ENCODE assay signal across 11 cellular contexts in genomic region chr10:23171232-23171876, GRCh38. TPM values are rescaled to one million over a fixed set of nuclear protein-coding genes. Genes with fewer than 3 reads are reported as not detected.
A peak's percentile ranks its signal among the peaks of the same experiment; 100 is the strongest.
DNase-seq lines count a peak whose midpoint lies in the region; ATAC-seq and TF ChIP-seq lines count a peak whose summit lies in the region.
"Had no signal": no experiment of that assay in that cellular context is flagged by ENCODE, and none has a peak within 500 bp of the region (broad histone marks: within the 10 kb centered on the region; RNA-seq: fewer than 3 reads in every experiment).

No MANE protein-coding gene starts in this region.

- no peak for ATAC-seq in naive thymus-derived CD8-positive, alpha-beta T cell

- H3K9me3 Mint-ChIP-seq in activated CD4-positive, alpha-beta memory T cell treated with anti-CD3 and anti-CD28 coated beads for 36 hours, result no peaks in the 10 kb centered on the region
- peaks cover 0 to 5% (median 0%) of the 10 kb centered on the region in 9 donors for H3K9me3 Mint-ChIP-seq in naive thymus-derived CD8-positive, alpha-beta T cell
- no peaks in the 10 kb centered on the region for H3K9me3 Mint-ChIP-seq in activated T-helper 2 cell treated with anti-CD3 and anti-CD28 coated beads, Interferon-gamma antibody, Interleukin-2, Interleukin-4, amounts not matched to agents 10 μg/mL and 5 μg/mL and 100 μg/mL, durations not matched to agents 14 hours and 24 hours and 36 hours

- H3K9me3 ChIP-seq in GM23248 (ENCODE audit: low read depth) (no peaks in the 10 kb centered on the region), SJCRH30 (replicated peaks) (no peaks in the 10 kb centered on the region; the same call in 1 of the 2 replicates), fibroblast of lung (ENCODE audit: control insufficient read depth, insufficient read depth, low read depth, low read length) (no peaks in the 10 kb centered on the region), osteoblast (ENCODE audit: low read depth, low read length) (no peaks in the 10 kb centered on the region)

- in situ Hi-C loops in GM23248 (cut with MboI), result no loop called here

- H2AFZ ChIP-seq in GM23248 (no peak overlapping the region), fibroblast of lung (ENCODE audit: low read length) (no peak overlapping the region), osteoblast (ENCODE audit: low read length) (no peak overlapping the region)

- H3K4me2 ChIP-seq in GM23248 (ENCODE audit: unreplicated experiment), result no peak overlapping the region
- no peak overlapping the region for H3K4me2 ChIP-seq in fibroblast of lung (ENCODE audit: extremely low read depth, insufficient read depth, low read length)
- H3K4me2 ChIP-seq in osteoblast (ENCODE audit: insufficient read depth, low read length), result no peak overlapping the region

- H3K36me3 Mint-ChIP-seq in activated CD4-positive, alpha-beta memory T cell treated with anti-CD3 and anti-CD28 coated beads for 36 hours, result no peaks in the 10 kb centered on the region
- peaks cover 0 to 7% (median 0%) of the 10 kb centered on the region in 3 donors for H3K36me3 Mint-ChIP-seq in naive thymus-derived CD8-positive, alpha-beta T cell
- no peaks in the 10 kb centered on the region for H3K36me3 Mint-ChIP-seq in activated T-helper 2 cell treated with anti-CD3 and anti-CD28 coated beads, Interferon-gamma antibody, Interleukin-2, Interleukin-4, amounts not matched to agents 10 μg/mL and 5 μg/mL and 100 μg/mL, durations not matched to agents 14 hours and 24 hours and 36 hours (ENCODE audit: low read depth)

- no peaks in the 10 kb centered on the region for H3K9me2 ChIP-seq in GM23248 (ENCODE audit: insufficient read depth)

- H3K4me1 Mint-ChIP-seq in activated CD4-positive, alpha-beta memory T cell treated with anti-CD3 and anti-CD28 coated beads for 36 hours (ENCODE audit: low read depth), result peaks cover 4% of the 10 kb centered on the region
- H3K4me1 Mint-ChIP-seq in naive thymus-derived CD8-positive, alpha-beta T cell, result peaks cover 3 to 15% (median 10%) of the 10 kb centered on the region in 4 donors
- H3K4me1 Mint-ChIP-seq in activated T-helper 2 cell treated with anti-CD3 and anti-CD28 coated beads, Interferon-gamma antibody, Interleukin-2, Interleukin-4, amounts not matched to agents 10 μg/mL and 5 μg/mL and 100 μg/mL, durations not matched to agents 14 hours and 24 hours and 36 hours (ENCODE audit: low read depth), result no peaks in the 10 kb centered on the region

- no peak overlapping the region for H3K4me3 ChIP-seq in GM23248
- H3K4me3 ChIP-seq in SJCRH30, result no peak overlapping the region
- no peak overlapping the region for H3K4me3 ChIP-seq in fibroblast of lung (replicated peaks in 1 of 4; ENCODE audit: control extremely low read depth in 1 of 4, insufficient read depth in 1 of 4, low read depth in 3 of 4, low read length in 4 of 4)
- no peak overlapping the region for H3K4me3 ChIP-seq in osteoblast (ENCODE audit: insufficient read depth, low read length)

- H3K27me3 Mint-ChIP-seq in activated CD4-positive, alpha-beta memory T cell treated with anti-CD3 and anti-CD28 coated beads for 36 hours, result peaks cover 54% of the 10 kb centered on the region
- peaks cover 42 to 72% (median 49%) of the 10 kb centered on the region in 5 donors for H3K27me3 Mint-ChIP-seq in naive thymus-derived CD8-positive, alpha-beta T cell
- peaks cover 55% of the 10 kb centered on the region for H3K27me3 Mint-ChIP-seq in activated T-helper 2 cell treated with anti-CD3 and anti-CD28 coated beads, Interferon-gamma antibody, Interleukin-2, Interleukin-4, amounts not matched to agents 10 μg/mL and 5 μg/mL and 100 μg/mL, durations not matched to agents 14 hours and 24 hours and 36 hours (ENCODE audit: low read depth)

- H4K20me1 ChIP-seq in GM23248 (ENCODE audit: insufficient read depth) (no peaks in the 10 kb centered on the region), fibroblast of lung (ENCODE audit: control insufficient read depth, extremely low read depth, insufficient read depth, low read length) (no peaks in the 10 kb centered on the region), osteoblast (ENCODE audit: insufficient read depth, low read length) (no peaks in the 10 kb centered on the region)

- H3K9ac ChIP-seq in GM23248, result no peak overlapping the region
- H3K9ac ChIP-seq in fibroblast of lung (ENCODE audit: insufficient read depth, low read length), result no peak overlapping the region

- 20 to 22% methylated on average over 26 of the region's 26 CpGs for WGBS in GM23248 (ENCODE audit: low coverage in 1 of 2, low lambda C conversion rate in 2 of 2, missing lambda C conversion rate in 2 of 2), 2 experiments

- no peak overlapping the region for H3K27ac Mint-ChIP-seq in activated CD4-positive, alpha-beta memory T cell treated with anti-CD3 and anti-CD28 coated beads for 36 hours
- no peak overlapping the region for H3K27ac Mint-ChIP-seq in naive thymus-derived CD8-positive, alpha-beta T cell
- H3K27ac Mint-ChIP-seq in activated T-helper 2 cell treated with anti-CD3 and anti-CD28 coated beads, Interferon-gamma antibody, Interleukin-2, Interleukin-4, amounts not matched to agents 10 μg/mL and 5 μg/mL and 100 μg/mL, durations not matched to agents 14 hours and 24 hours and 36 hours, result no peak overlapping the region

- CTCF ChIA-PET in activated CD4-positive, alpha-beta memory T cell treated with anti-CD3 and anti-CD28 coated beads for 36 hours (lab: Charles Lee), result no interaction called here

- H3K36me3 ChIP-seq in GM23248 (ENCODE audit: low read depth) (no peaks in the 10 kb centered on the region), SJCRH30 (no peaks in the 10 kb centered on the region), fibroblast of lung (ENCODE audit: control insufficient read depth, insufficient read depth, low read length) (no peaks in the 10 kb centered on the region), osteoblast (ENCODE audit: insufficient read depth, low read length) (no peaks in the 10 kb centered on the region)

- no peak overlapping the region for H3K27ac ChIP-seq in GM23248
- H3K27ac ChIP-seq in SJCRH30, result no peak overlapping the region
- H3K27ac ChIP-seq in fibroblast of lung (ENCODE audit: insufficient read depth, low read length), result no peak overlapping the region
- no peak overlapping the region for H3K27ac ChIP-seq in osteoblast (ENCODE audit: low read depth, low read length)

- H3K27me3 ChIP-seq in GM23248 (replicated peaks; ENCODE audit: insufficient read depth) (peaks cover 40% of the 10 kb centered on the region), SJCRH30 (no peaks in the 10 kb centered on the region), fibroblast of lung (ENCODE audit: control insufficient read depth, insufficient read depth, low read length) (peaks cover 17% of the 10 kb centered on the region), osteoblast (ENCODE audit: insufficient read depth, low read length) (peaks cover 44% of the 10 kb centered on the region)

- no peak for TF ChIP-seq CTCF in fibroblast of lung (conservative IDR thresholded peaks at IDR 0.05 in 1 of 2, IDR thresholded peaks at IDR 0.05 in 1 of 2; ENCODE audit: low read depth in 1 of 2, low read length in 2 of 2)
- TF ChIP-seq CTCF in osteoblast (IDR thresholded peaks at IDR 0.05; ENCODE audit: extremely low read depth, low read depth, low read length), result no peak

- DNase-seq in GM23248 (peak; percentile 68), SJCRH30 (peak; percentile 31 to 60), fibroblast of lung (ENCODE audit: low read depth in 2 of 2) (peak; percentile 28 to 39), osteoblast (ENCODE audit: insufficient read length, low spot score, missing footprints) (peak; percentile 84)
- DNase-seq in activated CD4-positive, alpha-beta memory T cell treated with anti-CD3 and anti-CD28 coated beads for 36 hours, result no peak
- no peak for DNase-seq in naive thymus-derived CD8-positive, alpha-beta T cell
- DNase-seq in activated T-helper 2 cell treated with anti-CD3 and anti-CD28 coated beads, Interferon-gamma antibody, Interleukin-2, Interleukin-4, amounts not matched to agents 10 μg/mL and 5 μg/mL and 100 μg/mL, durations not matched to agents 14 hours and 24 hours and 36 hours (ENCODE audit: low spot score), result no peak
- no peak for DNase-seq in activated T-cell treated with anti-CD3 and anti-CD28 coated beads, Interleukin-2, amount 50 U/mL, for 48 hours
- DNase-seq: NCI-H748 treated with DMSO at 0.1 percent for 48 hours, T-helper 2 cell had no signal

- no peaks in the 10 kb centered on the region for H3K79me2 ChIP-seq in GM23248 (ENCODE audit: insufficient read depth)
- H3K79me2 ChIP-seq in fibroblast of lung (ENCODE audit: control insufficient read depth, insufficient read depth, low read length), result no peaks in the 10 kb centered on the region
- H3K79me2 ChIP-seq in osteoblast (ENCODE audit: insufficient read depth, low read length), result no peaks in the 10 kb centered on the region

- intact Hi-C loops in activated CD4-positive, alpha-beta memory T cell treated with anti-CD3 and anti-CD28 coated beads for 36 hours (cut with micrococcal nuclease), result no loop called here
- intact Hi-C loops in activated T-helper 2 cell treated with anti-CD3 and anti-CD28 coated beads, Interferon-gamma antibody, Interleukin-2, Interleukin-4, amounts not matched to agents 10 μg/mL and 5 μg/mL and 100 μg/mL, durations not matched to agents 14 hours and 24 hours and 36 hours (cut with micrococcal nuclease), result no loop called here

- no peaks in the 10 kb centered on the region for H3F3A ChIP-seq in GM23248 (ENCODE audit: insufficient read depth)

- no peaks in the 10 kb centered on the region for H3K4me1 ChIP-seq in GM23248 (ENCODE audit: insufficient read depth)
- H3K4me1 ChIP-seq in SJCRH30, result no peaks in the 10 kb centered on the region
- no peaks in the 10 kb centered on the region for H3K4me1 ChIP-seq in fibroblast of lung (ENCODE audit: control insufficient read depth, extremely low read depth, insufficient read depth, low read length)
- no peaks in the 10 kb centered on the region for H3K4me1 ChIP-seq in osteoblast (ENCODE audit: insufficient read depth, low read length)

- H3K4me3 Mint-ChIP-seq in activated CD4-positive, alpha-beta memory T cell treated with anti-CD3 and anti-CD28 coated beads for 36 hours, result no peak overlapping the region
- H3K4me3 Mint-ChIP-seq in naive thymus-derived CD8-positive, alpha-beta T cell, result no peak overlapping the region
- no peak overlapping the region for H3K4me3 Mint-ChIP-seq in activated T-helper 2 cell treated with anti-CD3 and anti-CD28 coated beads, Interferon-gamma antibody, Interleukin-2, Interleukin-4, amounts not matched to agents 10 μg/mL and 5 μg/mL and 100 μg/mL, durations not matched to agents 14 hours and 24 hours and 36 hours (ENCODE audit: low read depth)

- POLR2A ChIA-PET in activated CD4-positive, alpha-beta memory T cell treated with anti-CD3 and anti-CD28 coated beads for 36 hours (lab: Charles Lee), result no interaction called here
- POLR2A ChIA-PET in naive thymus-derived CD8-positive, alpha-beta T cell (lab: Charles Lee), result no interaction called here

RNA-seq across cellular contexts. Expression of gene PTF1A, which starts 20.8 kb away (rescaled TPM):
- total RNA-seq in GM23248 (2014; rRNA removed; shearing (Covaris generic)), result not detected in 2 replicates
- not detected in 2 replicates for polyA plus RNA-seq in GM23248 (2016; fragmentation: Nextera tagmentation; extraction: Ambion mirVana)
- total RNA-seq in SJCRH30 (2014; rRNA removed; shearing (Covaris generic)), result not detected in 2 replicates
- not detected in 2 replicates for total RNA-seq in fibroblast of lung
- not detected in 2 replicates for polyA plus RNA-seq in fibroblast of lung
- polyA plus RNA-seq in fibroblast of lung (2012), result not detected in 2 replicates
- not detected in 2 replicates for polyA minus RNA-seq in fibroblast of lung (ENCODE audit: low replicate concordance)
- not detected in 2 replicates for total RNA-seq in osteoblast
- not detected for total RNA-seq in activated CD4-positive, alpha-beta memory T cell treated with anti-CD3 and anti-CD28 coated beads for 36 hours
- total RNA-seq in naive thymus-derived CD8-positive, alpha-beta T cell, result not detected
- polyA plus RNA-seq in naive thymus-derived CD8-positive, alpha-beta T cell, result not detected
- total RNA-seq in activated T-helper 2 cell treated with anti-CD3 and anti-CD28 coated beads, Interferon-gamma antibody, Interleukin-2, Interleukin-4, amounts not matched to agents 10 μg/mL and 5 μg/mL and 100 μg/mL, durations not matched to agents 14 hours and 24 hours and 36 hours, result not detected in 2 replicates
- total RNA-seq: epithelial cell of proximal tubule had no signal

Comparison
In these comparisons a context has a peak if more than half of its experiments do, and no peak if none do; other contexts are left out.
1. DNase-seq: peak in GM23248 (single experiment), SJCRH30 (2 of 2), fibroblast of lung (2 of 2) and osteoblast (single experiment); none in activated CD4-positive, alpha-beta memory T cell treated with anti-CD3 and anti-CD28 coated beads for 36 hours (single experiment), naive thymus-derived CD8-positive, alpha-beta T cell (0 of 10), activated T-helper 2 cell treated with anti-CD3 and anti-CD28 coated beads, Interferon-gamma antibody, Interleukin-2, Interleukin-4, amounts not matched to agents 10 μg/mL and 5 μg/mL and 100 μg/mL, durations not matched to agents 14 hours and 24 hours and 36 hours (single experiment) and activated T-cell treated with anti-CD3 and anti-CD28 coated beads, Interleukin-2, amount 50 U/mL, for 48 hours (0 of 2).